Comparison of ENCODE assay signal across 28 cellular contexts in genomic region chrX:4670606-4671005, GRCh38.
"Had no signal": no experiment of that assay in that cellular context is flagged by ENCODE, and none has a peak within 500 bp of the region (broad histone marks: within the 10 kb centered on the region; RNA-seq: fewer than 3 reads in every experiment).

No MANE protein-coding gene starts in this region.

- H3K27me3 Mint-ChIP-seq: activated CD8-positive, alpha-beta T cell treated with anti-CD3 and anti-CD28 coated beads for 36 hours; activated naive CD4-positive, alpha-beta T cell treated with anti-CD3 and anti-CD28 coated beads, Interleukin-2, amount 50 U/mL, for 24 hours; activated naive CD8-positive, alpha-beta T cell treated with anti-CD3 and anti-CD28 coated beads, Interleukin-2, amount 50 U/mL, for 24 hours; activated T-helper 17 cell treated with anti-CD3 and anti-CD28 coated beads, Interleukin-2, amount 50 U/mL, for 72 hours had no signal

- FAIRE-seq: colon had no signal

- H3K36me3 ChIP-seq: esophagus squamous epithelium, left lung, lower lobe of right lung, neural progenitor cell, transverse colon, uterus had no signal

- H3K27ac ChIP-seq: epithelial cell of prostate, esophagus squamous epithelium, left lung, lower lobe of right lung, neural progenitor cell, testis, transverse colon, uterus had no signal

- H3K9me3 ChIP-seq: esophagus squamous epithelium, left lung, lower lobe of right lung, testis, transverse colon, uterus had no signal

- H2AFZ ChIP-seq: neural progenitor cell had no signal

- H3K27ac Mint-ChIP-seq: activated CD8-positive, alpha-beta T cell treated with anti-CD3 and anti-CD28 coated beads for 36 hours; activated naive CD4-positive, alpha-beta T cell treated with anti-CD3 and anti-CD28 coated beads, Interleukin-2, amount 50 U/mL, for 24 hours; activated naive CD8-positive, alpha-beta T cell treated with anti-CD3 and anti-CD28 coated beads, Interleukin-2, amount 50 U/mL, for 24 hours; activated T-helper 17 cell treated with anti-CD3 and anti-CD28 coated beads, Interleukin-2, amount 50 U/mL, for 72 hours; natural killer cell; WTC11 had no signal

- H3K36me3 Mint-ChIP-seq: natural killer cell, neural progenitor cell had no signal

- H3K27me3 ChIP-seq: esophagus squamous epithelium, left lung, neural progenitor cell, testis, transverse colon, uterus had no signal

- H3K9me3 Mint-ChIP-seq: activated CD8-positive, alpha-beta T cell treated with anti-CD3 and anti-CD28 coated beads for 36 hours; activated naive CD4-positive, alpha-beta T cell treated with anti-CD3 and anti-CD28 coated beads, Interleukin-2, amount 50 U/mL, for 24 hours; activated naive CD8-positive, alpha-beta T cell treated with anti-CD3 and anti-CD28 coated beads, Interleukin-2, amount 50 U/mL, for 24 hours; activated T-helper 17 cell treated with anti-CD3 and anti-CD28 coated beads, Interleukin-2, amount 50 U/mL, for 72 hours had no signal

- DNase-seq: activated CD4-positive, alpha-beta T cell treated with anti-CD3 and anti-CD28 coated beads for 1 hour; activated CD4-positive, alpha-beta T cell treated with anti-CD3 and anti-CD28 coated beads, Interleukin-2, amount 50 U/mL, for 1 hour; activated CD8-positive, alpha-beta T cell treated with anti-CD3 and anti-CD28 coated beads for 36 hours; activated naive CD8-positive, alpha-beta T cell treated with anti-CD3 and anti-CD28 coated beads, Interleukin-2, amount 50 U/mL, for 24 hours; activated T-cell treated with anti-CD3 and anti-CD28 coated beads, Interleukin-2, amount 50 U/mL, for 4 hours; amygdala; dermis blood vessel endothelial cell; effector CD4-positive, alpha-beta T cell; esophagus squamous epithelium; foreskin melanocyte; left lung; lower lobe of right lung; mesenchymal stem cell; natural killer cell; occipital lobe; right cardiac atrium; stimulated activated CD4-positive, alpha-beta T cell treated with anti-CD3 and anti-CD28 coated beads, Interleukin-15, amount 100 ng/mL, for 24 hours; stimulated activated CD4-positive, alpha-beta T cell treated with anti-CD3 and anti-CD28 coated beads, Interleukin-2, amount 100 ng/mL, for 24 hours; stimulated activated naive CD4-positive, alpha-beta T cell; testis; transverse colon; uterus had no signal

- H3K4me1 Mint-ChIP-seq: activated naive CD4-positive, alpha-beta T cell treated with anti-CD3 and anti-CD28 coated beads, Interleukin-2, amount 50 U/mL, for 24 hours; activated naive CD8-positive, alpha-beta T cell treated with anti-CD3 and anti-CD28 coated beads, Interleukin-2, amount 50 U/mL, for 24 hours; activated T-helper 17 cell treated with anti-CD3 and anti-CD28 coated beads, Interleukin-2, amount 50 U/mL, for 72 hours; natural killer cell; neural progenitor cell had no signal

- H3K9ac ChIP-seq: neural progenitor cell had no signal

- H3K4me3 Mint-ChIP-seq: activated CD8-positive, alpha-beta T cell treated with anti-CD3 and anti-CD28 coated beads for 36 hours; activated naive CD4-positive, alpha-beta T cell treated with anti-CD3 and anti-CD28 coated beads, Interleukin-2, amount 50 U/mL, for 24 hours; activated naive CD8-positive, alpha-beta T cell treated with anti-CD3 and anti-CD28 coated beads, Interleukin-2, amount 50 U/mL, for 24 hours; activated T-cell treated with anti-CD3 and anti-CD28 coated beads, Interleukin-2, amount 50 U/mL, for 4 hours; activated T-helper 17 cell treated with anti-CD3 and anti-CD28 coated beads, Interleukin-2, amount 50 U/mL, for 72 hours; natural killer cell; neural progenitor cell; WTC11 had no signal

- H3K4me2 ChIP-seq: neural progenitor cell had no signal

- H3K4me3 ChIP-seq: esophagus squamous epithelium, left lung, lower lobe of right lung, neural progenitor cell, testis, transverse colon, uterus had no signal

- H3K4me1 ChIP-seq: esophagus squamous epithelium, left lung, lower lobe of right lung, neural progenitor cell, testis, transverse colon, uterus had no signal
